In the genomic region with DNA sequence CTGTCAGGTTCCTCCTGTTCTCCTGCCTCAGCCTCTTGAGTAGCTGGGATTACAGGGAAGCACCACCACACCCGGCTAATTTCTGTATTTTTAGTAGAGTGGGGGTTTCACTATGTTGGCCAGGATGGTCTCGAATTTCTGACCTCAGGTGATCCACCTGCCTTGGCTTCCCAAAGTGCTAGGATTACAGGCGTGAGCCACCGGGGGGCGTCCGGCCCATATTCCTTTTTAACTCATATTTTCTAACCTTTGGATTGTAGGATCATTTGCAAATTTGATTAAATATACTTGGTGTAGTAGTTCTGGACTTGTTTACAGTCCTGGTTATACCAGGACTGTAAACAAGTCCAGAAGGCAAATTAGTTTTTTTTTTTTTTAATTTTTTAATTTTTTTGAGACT, we compare ENCODE assay signal across 18 cellular contexts. TPM values are rescaled to one million over a fixed set of nuclear protein-coding genes. Genes with fewer than 3 reads are reported as not detected.
DNase-seq lines count a peak whose midpoint lies in the region; FAIRE-seq and TF ChIP-seq lines count a peak whose summit lies in the region.
"Had no signal": no experiment of that assay in that cellular context is flagged by ENCODE, and none has a peak within 500 bp of the region (broad histone marks: within the 10 kb centered on the region; RNA-seq: fewer than 3 reads in every experiment).

No MANE protein-coding gene starts in this region.

- H3K4me1 ChIP-seq in osteoblast (ENCODE audit: insufficient read depth, low read length) (peaks cover 14% of the 10 kb centered on the region), SJCRH30 (peaks cover 15% of the 10 kb centered on the region)

- DNase-seq in GM12864 (ENCODE audit: low read depth) (no peak), NB4 (ENCODE audit: low read depth) (no peak), bronchial epithelial cell (ENCODE audit: low read depth) (no peak), osteoblast (ENCODE audit: insufficient read length, low spot score, missing footprints) (no peak), SHP77 treated with DMSO at 0.1 percent for 48 hours (lab: John Stamatoyannopoulos, UW) (no peak), dedifferentiated amniotic fluid mesenchymal stem cell (ENCODE audit: extremely low spot score) (no peak), AG08395 (ENCODE audit: low spot score) (no peak), SJCRH30 (no peak)
- DNase-seq: CD8-positive, alpha-beta memory T cell; esophagus squamous epithelium; GF-D8; GOT3; naive thymus-derived CD4-positive, alpha-beta T cell; NCI-H1105 treated with DMSO at 0.1 percent for 48 hours; stimulated activated CD4-positive, alpha-beta T cell treated with anti-CD3 and anti-CD28 coated beads, Interleukin-1b, Interleukin-23, amount 100 ng/mL, for 48 hours; thyroid gland had no signal

- H3K79me2 ChIP-seq in osteoblast (ENCODE audit: insufficient read depth, low read length) = peaks cover 93% of the 10 kb centered on the region

- H2AFZ ChIP-seq in osteoblast (ENCODE audit: low read length) = no peak overlapping the region

- H3K27ac ChIP-seq in osteoblast (ENCODE audit: low read depth, low read length) (no peak overlapping the region), SJCRH30 (no peak overlapping the region)
- H3K27ac ChIP-seq: esophagus squamous epithelium, right atrium auricular region, thyroid gland had no signal

- H3K27me3 ChIP-seq in bronchial epithelial cell (ENCODE audit: control insufficient read depth, insufficient read depth, low read length) = no peaks in the 10 kb centered on the region
- H3K27me3 ChIP-seq in osteoblast (ENCODE audit: insufficient read depth, low read length) = no peaks in the 10 kb centered on the region
- H3K27me3 ChIP-seq in SJCRH30 = no peaks in the 10 kb centered on the region
- H3K27me3 ChIP-seq: esophagus squamous epithelium, right atrium auricular region, thyroid gland had no signal

- no peak overlapping the region for H3K4me2 ChIP-seq in osteoblast (ENCODE audit: insufficient read depth, low read length)

- TF ChIP-seq CTCF in GM12864 (IDR thresholded peaks at IDR 0.05; ENCODE audit: low read depth, low read length, missing control alignments) = peak; percentile 24
- TF ChIP-seq CTCF in NB4 (IDR thresholded peaks at IDR 0.05; ENCODE audit: low read depth, low read length) = peak; percentile 22
- peak; percentile 9 for TF ChIP-seq CTCF in bronchial epithelial cell (IDR thresholded peaks at IDR 0.05; ENCODE audit: insufficient read depth, low read length, severe bottlenecking)
- peak; percentile 17 for TF ChIP-seq CTCF in osteoblast (IDR thresholded peaks at IDR 0.05; ENCODE audit: extremely low read depth, low read depth, low read length)

- H4K20me1 ChIP-seq in osteoblast (ENCODE audit: insufficient read depth, low read length) = peaks cover 59% of the 10 kb centered on the region

- no peak for FAIRE-seq in bronchial epithelial cell (lab: Jason Lieb, UNC)
- FAIRE-seq: colon had no signal

- H3K36me3 ChIP-seq in bronchial epithelial cell (ENCODE audit: control insufficient read depth, insufficient read depth, low read length) (peaks cover 2% of the 10 kb centered on the region), osteoblast (ENCODE audit: insufficient read depth, low read length) (peaks cover 11% of the 10 kb centered on the region), SJCRH30 (peaks cover 20% of the 10 kb centered on the region)
- H3K36me3 ChIP-seq: thyroid gland had no signal

- TF ChIP-seq POLR2A in NB4 (IDR thresholded peaks at IDR 0.05; ENCODE audit: extremely low read depth, insufficient read length) = no peak

- H3K9me3 ChIP-seq in osteoblast (ENCODE audit: low read depth, low read length) (no peaks in the 10 kb centered on the region), SJCRH30 (replicated peaks) (no peaks in the 10 kb centered on the region)
- H3K9me3 ChIP-seq: esophagus squamous epithelium, right atrium auricular region, thyroid gland had no signal

- H3K4me3 ChIP-seq in GM12864 (ENCODE audit: low read depth, low read length) (no peak overlapping the region), NB4 (ENCODE audit: low read depth, low read length) (peak overlapping the region; percentile 100), bronchial epithelial cell (ENCODE audit: low read depth, low read length) (no peak overlapping the region), osteoblast (ENCODE audit: insufficient read depth, low read length) (no peak overlapping the region), SJCRH30 (no peak overlapping the region)
- H3K4me3 ChIP-seq: esophagus squamous epithelium, right atrium auricular region, thyroid gland had no signal

RNA-seq across cellular contexts. Expression of gene TCERG1, which starts 4.3 kb away (rescaled TPM):
- total RNA-seq in bronchial epithelial cell (32.6 and 36.7 TPM in 2 replicates), osteoblast (42.0 and 43.6 TPM in 2 replicates)
- total RNA-seq in SJCRH30 (2014; rRNA removed; shearing (Covaris generic)) = 97.1 and 129 TPM in 2 replicates
